ENCODE assay signal across 8 cellular contexts in the genomic region with DNA sequence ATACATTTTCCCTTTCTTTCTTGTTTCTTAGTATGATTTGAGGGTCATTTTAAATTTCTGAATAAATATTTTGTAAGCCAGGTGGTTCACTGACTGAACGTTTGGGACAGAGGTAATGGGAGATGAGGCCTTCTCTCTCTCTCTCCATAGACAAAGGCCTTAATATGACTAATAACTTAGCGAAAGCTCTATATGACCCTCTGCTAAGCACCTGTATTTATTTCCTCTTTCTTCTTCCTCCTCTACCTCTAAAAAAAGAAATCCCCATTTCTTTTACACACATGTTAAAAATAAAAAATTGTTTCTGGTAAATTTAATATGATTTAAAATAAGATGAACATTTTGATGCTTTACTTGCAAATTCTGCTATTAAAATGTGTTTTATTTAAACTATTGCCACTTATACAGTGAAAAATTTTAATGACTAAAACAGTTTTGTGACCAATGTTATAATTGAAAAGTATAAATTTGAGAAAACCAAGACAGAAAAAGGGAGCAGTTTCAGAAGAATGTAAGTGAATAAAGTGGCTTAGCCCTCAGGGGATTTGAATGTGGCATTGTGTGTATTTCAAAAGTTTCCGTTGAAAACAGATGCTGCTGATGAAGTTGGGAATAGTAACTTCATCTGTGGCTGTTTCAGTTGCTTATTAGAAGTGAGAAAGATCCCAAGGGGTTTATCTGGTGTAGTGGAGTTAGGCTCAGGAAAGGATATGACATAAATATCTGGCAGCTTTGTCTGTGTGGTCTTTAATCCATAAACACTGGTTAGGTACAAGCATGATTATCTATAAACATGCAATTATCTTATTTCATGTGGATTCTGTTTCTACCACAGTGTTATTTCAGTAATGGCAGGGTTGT.
DNase-seq lines count a peak whose midpoint lies in the region; ATAC-seq, FAIRE-seq and TF ChIP-seq lines count a peak whose summit lies in the region.

No MANE protein-coding gene starts in this region.

- no peaks in the 10 kb centered on the region for H3K9me3 ChIP-seq in keratinocyte (ENCODE audit: control insufficient read depth, low read depth, low read length)

- no peaks in the 10 kb centered on the region for H4K20me1 ChIP-seq in keratinocyte (ENCODE audit: control insufficient read depth, extremely low read depth, insufficient read depth, low read length)

- dilution Hi-C loops in keratinocyte (cut with MboI; ENCODE audit: extremely low pct_ligation_motif_present, low sequenced_read_pairs), result no loop called here

- H3K9me1 ChIP-seq in keratinocyte (ENCODE audit: control insufficient read depth, extremely low read depth, insufficient read depth, low read length), result no peaks in the 10 kb centered on the region

- H3K79me2 ChIP-seq in keratinocyte (ENCODE audit: control insufficient read depth, insufficient read depth, low read length), result peaks cover 5% of the 10 kb centered on the region

- intact Hi-C loops in left cardiac atrium (cut with DNase I), result no loop called here

- H3K27ac ChIP-seq in keratinocyte (ENCODE audit: control insufficient read depth, insufficient read depth, low read length), result peak overlapping the region; percentile 52

- no peak overlapping the region for H3K4me2 ChIP-seq in keratinocyte (ENCODE audit: control insufficient read depth, extremely low read depth, insufficient read depth, low read depth, low read length)

- peak; percentile 91 for FAIRE-seq in GM18507 (lab: Jason Lieb, UNC)
- no peak for FAIRE-seq in keratinocyte (lab: Jason Lieb, UNC)

- DNase-seq in GM18507 (ENCODE audit: extremely low spot score, insufficient read length, low read depth) (no peak), NCI-H146 treated with DMSO at 0.1 percent for 48 hours (lab: John Stamatoyannopoulos, UW; ENCODE audit: unreplicated experiment) (peak; percentile 46), keratinocyte (ENCODE audit: low read depth, low spot score) (no peak), HCEC 1CT (no peak), activated gamma-delta T cell treated with Interleukin-2 at 50 U/mL for 16 hours (no peak), left cardiac atrium (no peak)
- no peak for DNase-seq in stimulated activated naive CD4-positive, alpha-beta T cell treated with Interleukin-2 at 50 U/mL for 16 hours (lab: John Stamatoyannopoulos, UW)

- no peaks in the 10 kb centered on the region for H3K36me3 ChIP-seq in keratinocyte (ENCODE audit: control insufficient read depth in 2 of 2, extremely low read depth in 1 of 2, insufficient read depth in 2 of 2, low read length in 2 of 2)

- H3K9ac ChIP-seq in keratinocyte (ENCODE audit: control insufficient read depth, extremely low read depth, insufficient read depth, low read length), result no peak overlapping the region

- H3K4me3 ChIP-seq in keratinocyte (ENCODE audit: control insufficient read depth in 2 of 3, extremely low read depth in 1 of 3, insufficient read depth in 2 of 3, low read depth in 1 of 3, low read length in 3 of 3), result no peak overlapping the region

- no peaks in the 10 kb centered on the region for H3K27me3 ChIP-seq in keratinocyte (ENCODE audit: control insufficient read depth, extremely low read depth, insufficient read depth, low read length)

- peak; percentile 56 for ATAC-seq in GM21825 (IDR thresholded peaks at IDR 0.05; ENCODE audit: unreplicated experiment)
- no peak for ATAC-seq in left cardiac atrium

- peaks cover 31% of the 10 kb centered on the region for H3K4me1 ChIP-seq in keratinocyte (ENCODE audit: control insufficient read depth, extremely low read depth, insufficient read depth, low read length)

- H2AFZ ChIP-seq in keratinocyte (ENCODE audit: control insufficient read depth, low read length), result no peak overlapping the region

- TF ChIP-seq CTCF in keratinocyte (optimal IDR thresholded peaks at IDR 0.05 in 1 of 3, IDR thresholded peaks at IDR 0.05 in 1 of 3, conservative IDR thresholded peaks at IDR 0.05 in 1 of 3; ENCODE audit: extremely low read depth in 1 of 3, insufficient read depth in 2 of 3, low read length in 3 of 3), result no peak
